Comparison of ENCODE assay signal across 12 cellular contexts in the genomic region with DNA sequence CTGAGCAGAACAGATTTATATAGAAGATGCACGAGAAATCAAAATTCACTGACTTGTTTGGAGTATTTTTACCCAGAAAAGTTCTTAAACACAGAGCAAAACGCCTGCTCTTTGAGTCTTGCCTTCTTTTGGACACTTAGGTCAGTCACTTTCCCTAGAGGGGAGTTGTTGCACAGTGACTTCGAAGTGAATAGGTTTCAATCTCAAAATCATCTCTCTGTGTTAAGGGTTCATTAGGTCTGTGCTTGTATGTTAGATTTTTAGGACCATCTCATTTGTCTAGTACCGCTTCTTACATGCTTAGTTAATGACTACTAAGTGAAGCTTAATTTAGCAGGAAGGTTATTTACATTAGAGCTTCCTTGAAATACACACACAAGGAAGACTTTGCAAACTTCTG. TPM values are rescaled to one million over a fixed set of nuclear protein-coding genes. Genes with fewer than 3 reads are reported as not detected.
A peak's percentile ranks its signal among the peaks of the same experiment; 100 is the strongest.
DNase-seq lines count a peak whose midpoint lies in the region; ATAC-seq and TF ChIP-seq lines count a peak whose summit lies in the region.
"Had no signal": no experiment of that assay in that cellular context is flagged by ENCODE, and none has a peak within 500 bp of the region (broad histone marks: within the 10 kb centered on the region; RNA-seq: fewer than 3 reads in every experiment).

No MANE protein-coding gene starts in this region.

- H3K4me3 ChIP-seq in duodenal mucosa (ENCODE audit: low read depth in 1 of 2, low read length in 2 of 2): peak overlapping the region; percentile 60 to 71
- H3K4me3 ChIP-seq in muscle layer of duodenum (ENCODE audit: low read depth in 1 of 2, low read length in 2 of 2): peak overlapping the region; percentile 73 to 75
- peak overlapping the region; percentile 20 to 51 (median 35) for H3K4me3 ChIP-seq in tibial nerve

- TF ChIP-seq EP300 in tibial nerve (IDR thresholded peaks at IDR 0.05): peak in 1 of 2 donors; percentile 50

- peak; percentile 3 for DNase-seq in NCI-H510A treated with DMSO at 0.1 percent for 48 hours (lab: John Stamatoyannopoulos, UW)
- DNase-seq in NCI-H510A (lab: John Stamatoyannopoulos, UW): no peak
- DNase-seq in tibial nerve (ENCODE audit: low spot score in 2 of 2): no peak
- DNase-seq in NCI-H1694 (lab: John Stamatoyannopoulos, UW): no peak
- DNase-seq: activated CD4-positive, alpha-beta T cell treated with anti-CD3 and anti-CD28 coated beads, Interleukin-2, amount 10 ng/mL, durations not matched to agents 7 days and 5 days; effector memory CD4-positive, alpha-beta T cell; Karpas-422 had no signal

- H3K9ac ChIP-seq in duodenal mucosa (ENCODE audit: low read depth in 1 of 2, low read length in 2 of 2): peak overlapping the region; percentile 18 to 71

- no peak for TF ChIP-seq CTCF in tibial nerve (IDR thresholded peaks at IDR 0.05)

- H3K27ac ChIP-seq in duodenal mucosa (ENCODE audit: low read depth, low read length) (no peak overlapping the region), muscle layer of duodenum (ENCODE audit: low read length) (peak overlapping the region; percentile 93), tibial nerve (peak overlapping the region; percentile 61 to 91 (median 83))
- H3K27ac ChIP-seq: 22Rv1 had no signal

- H3K4me1 ChIP-seq in duodenal mucosa (ENCODE audit: control insufficient read depth in 1 of 2, insufficient read depth in 2 of 2, low read length in 2 of 2) (peaks cover 41 to 49% of the 10 kb centered on the region in 2 donors), muscle layer of duodenum (ENCODE audit: control insufficient read depth in 1 of 2, insufficient read depth in 2 of 2, low read length in 2 of 2) (peaks cover 22 to 23% of the 10 kb centered on the region in 2 donors), tibial nerve (peaks cover 0 to 59% (median 20%) of the 10 kb centered on the region in 4 donors)

- WGBS in tibial nerve, 2 donors: 21 to 29% methylated on average over 4 of the region's 4 CpGs

- ATAC-seq in HG03175 (IDR thresholded peaks at IDR 0.05; ENCODE audit: unreplicated experiment): no peak
- no peak for ATAC-seq in GM21825 (IDR thresholded peaks at IDR 0.05; ENCODE audit: unreplicated experiment)

- no peaks in the 10 kb centered on the region for H3K27me3 ChIP-seq in duodenal mucosa (ENCODE audit: control insufficient read depth in 1 of 2, insufficient read depth in 2 of 2, low read length in 2 of 2)
- no peaks in the 10 kb centered on the region for H3K27me3 ChIP-seq in muscle layer of duodenum (ENCODE audit: low read depth, low read length)
- no peaks in the 10 kb centered on the region for H3K27me3 ChIP-seq in tibial nerve

- no peaks in the 10 kb centered on the region for H3K9me3 ChIP-seq in duodenal mucosa (ENCODE audit: control insufficient read depth in 1 of 2, low read length in 2 of 2)
- H3K9me3 ChIP-seq in muscle layer of duodenum (ENCODE audit: control insufficient read depth in 1 of 2, low read length in 2 of 2): no peaks in the 10 kb centered on the region
- no peaks in the 10 kb centered on the region for H3K9me3 ChIP-seq in tibial nerve

- TF ChIP-seq POLR2A in tibial nerve (IDR thresholded peaks at IDR 0.05): no peak

- H3K36me3 ChIP-seq in duodenal mucosa (ENCODE audit: control insufficient read depth in 1 of 2, insufficient read depth in 2 of 2, low read length in 2 of 2) (no peaks in the 10 kb centered on the region), muscle layer of duodenum (ENCODE audit: control insufficient read depth in 1 of 2, insufficient read depth in 2 of 2, low read length in 2 of 2) (no peaks in the 10 kb centered on the region), tibial nerve (no peaks in the 10 kb centered on the region)

RNA-seq across cellular contexts. Expression of gene ALDH1A1, which starts 1.8 kb away (rescaled TPM):
- total RNA-seq in tibial nerve: 100 to 1,000 TPM in 3 of 4 donors, 10 to 100 TPM in 1; 86.4 to 247 (median 156) TPM
- total RNA-seq: activated CD4-positive, alpha-beta T cell treated with anti-CD3 and anti-CD28 coated beads, Interleukin-2, amount 10 ng/mL, durations not matched to agents 7 days and 5 days had no signal
